Comparison of ENCODE assay signal across 8 cellular contexts in genomic region chr11:1389103-1389931, GRCh38. TPM values are rescaled to one million over a fixed set of nuclear protein-coding genes. Genes with fewer than 3 reads are reported as not detected.
DNase-seq lines count a peak whose midpoint lies in the region; ATAC-seq and TF ChIP-seq lines count a peak whose summit lies in the region.

No MANE protein-coding gene starts in this region.

- peak overlapping the region; percentile 35; the same call in 1 of the 2 replicates for H3K4me2 ChIP-seq in OCI-LY7 (ENCODE audit: low read length)

- intact Hi-C loops in OCI-LY7 (cut with micrococcal nuclease; ENCODE audit: unreplicated experiment), result no loop called here
- intact Hi-C loops in esophagus muscularis mucosa (cut with DNase I), result loop anchor here (10.0 kb wide), 1 partner anchor 125 kb away; no protein-coding TSS in a partner anchor

- H3K36me3 Mint-ChIP-seq in CD8-positive, alpha-beta memory T cell, result no peaks in the 10 kb centered on the region

- DNase-seq in CD8-positive, alpha-beta memory T cell, result peak; percentile 94 to 98 (median 97)
- DNase-seq in OCI-LY7 (ENCODE audit: low spot score) (peak; percentile 31), esophagus muscularis mucosa (ENCODE audit: extremely low spot score) (peak; percentile 98)
- peak; percentile 93 to 98 for DNase-seq in activated T-cell treated with anti-CD3 and anti-CD28 coated beads, Interleukin-2, amount 50 U/mL, for 48 hours
- peak; percentile 77 to 94 for DNase-seq in stimulated activated CD8-positive, alpha-beta memory T cell treated with anti-CD3 and anti-CD28 coated beads, Interleukin-4, amount 100 ng/mL, for 4 hours (ENCODE audit: low read depth in 2 of 2, low spot score in 1 of 2)

- no peaks in the 10 kb centered on the region for H4K20me1 ChIP-seq in OCI-LY7 (ENCODE audit: insufficient read depth, low read length)

- no peaks in the 10 kb centered on the region for H3K9me2 ChIP-seq in OCI-LY7 (ENCODE audit: insufficient read depth, low read length)

- no peaks in the 10 kb centered on the region for H3K36me3 ChIP-seq in CD8-positive, alpha-beta memory T cell (ENCODE audit: insufficient read depth, low read length)
- H3K36me3 ChIP-seq in HUES6 (ENCODE audit: control insufficient read depth, insufficient read depth, low read length) (no peaks in the 10 kb centered on the region), OCI-LY7 (ENCODE audit: insufficient read depth, low read length) (no peaks in the 10 kb centered on the region), esophagus muscularis mucosa (no peaks in the 10 kb centered on the region), mucosa of stomach (ENCODE audit: control insufficient read depth, insufficient read depth, low read length) (no peaks in the 10 kb centered on the region)

- TF ChIP-seq CTCF in OCI-LY7 (conservative IDR thresholded peaks at IDR 0.05; ENCODE audit: low read length) (no peak), esophagus muscularis mucosa (IDR thresholded peaks at IDR 0.05) (peak; percentile 25 to 33 (median 31))

- H3K9ac ChIP-seq in HUES6 (ENCODE audit: low read length) (peak overlapping the region; percentile 34), mucosa of stomach (ENCODE audit: low read length) (peak overlapping the region; percentile 28)

- peak overlapping the region; percentile 31 for H3K27ac ChIP-seq in CD8-positive, alpha-beta memory T cell (ENCODE audit: low read depth, low read length)
- H3K27ac ChIP-seq in HUES6 (ENCODE audit: low read depth, low read length) (no peak overlapping the region), OCI-LY7 (ENCODE audit: low read depth, low read length, poor library complexity, severe bottlenecking) (no peak overlapping the region), esophagus muscularis mucosa (replicated peaks in 1 of 4) (peak overlapping the region; percentile 73 to 80 (median 76))

- H3K4me3 Mint-ChIP-seq in CD8-positive, alpha-beta memory T cell, result peak overlapping the region; percentile 73 to 83 (median 78)

- H3K9me3 Mint-ChIP-seq in CD8-positive, alpha-beta memory T cell, result no peaks in the 10 kb centered on the region

- 0% methylated on average over 1 of the region's 92 CpGs for WGBS in esophagus muscularis mucosa

- H3K27me3 ChIP-seq in CD8-positive, alpha-beta memory T cell (ENCODE audit: insufficient read depth, low read length, poor library complexity, severe bottlenecking), result peaks cover 5% of the 10 kb centered on the region
- H3K27me3 ChIP-seq in HUES6 (ENCODE audit: control insufficient read depth, insufficient read depth, low read length), result peaks cover 44% of the 10 kb centered on the region
- H3K27me3 ChIP-seq in esophagus muscularis mucosa, result peaks cover 5 to 45% (median 26%) of the 10 kb centered on the region in 4 donors
- H3K27me3 ChIP-seq in mucosa of stomach (ENCODE audit: control insufficient read depth, insufficient read depth, low read length), result peaks cover 48% of the 10 kb centered on the region

- peaks cover 6 to 23% (median 7%) of the 10 kb centered on the region in 3 donors for H3K4me1 Mint-ChIP-seq in CD8-positive, alpha-beta memory T cell

- no peak overlapping the region for H2AFZ ChIP-seq in OCI-LY7 (ENCODE audit: low read length)

- peaks cover 21 to 27% of the 10 kb centered on the region in 2 donors for H3K27me3 Mint-ChIP-seq in CD8-positive, alpha-beta memory T cell

- ATAC-seq in GM21447 (IDR thresholded peaks at IDR 0.05; ENCODE audit: unreplicated experiment), result peak; percentile 92

- no peak for TF ChIP-seq POLR2A in esophagus muscularis mucosa (IDR thresholded peaks at IDR 0.05; ENCODE audit: low read depth)

- CTCF ChIA-PET in CD8-positive, alpha-beta memory T cell (lab: Charles Lee), result interaction anchor here (0.7 to 1.1 kb wide), 4 partner anchors 61 to 187 kb away, joined by 3 to 4 read pairs (median 3); no protein-coding TSS in a partner anchor
- CTCF ChIA-PET in OCI-LY7 (lab: Charles Lee; ENCODE audit: unreplicated experiment), result no interaction called here

- no peak for TF ChIP-seq EP300 in esophagus muscularis mucosa (IDR thresholded peaks at IDR 0.05)

- no peaks in the 10 kb centered on the region for H3K79me2 ChIP-seq in OCI-LY7 (ENCODE audit: insufficient read depth, low read depth, low read length)

- BruUV-seq in OCI-LY7 (replicated peaks; lab: Mats Ljungman, UMichigan), result no TSS peak

- POLR2A ChIA-PET in CD8-positive, alpha-beta memory T cell (lab: Charles Lee), result interaction anchor here (1.2 to 1.5 kb wide), 2 partner anchors 78 to 80 kb away, joined by 4 to 8 read pairs; partner anchors contain the start of gene TOLLIP
- POLR2A ChIA-PET in OCI-LY7 (lab: Charles Lee), result no interaction called here

- peak overlapping the region in 5 of 8 donors; percentile 12 to 65 (median 51) for H3K27ac Mint-ChIP-seq in CD8-positive, alpha-beta memory T cell

- peak overlapping the region; percentile 64 for H3K4me3 ChIP-seq in CD8-positive, alpha-beta memory T cell (ENCODE audit: low read length)
- H3K4me3 ChIP-seq in HUES6 (ENCODE audit: low read depth, low read length) (peak overlapping the region; percentile 66), OCI-LY7 (ENCODE audit: low read depth, low read length, poor library complexity, severe bottlenecking) (no peak overlapping the region), esophagus muscularis mucosa (peak overlapping the region; percentile 58 to 76 (median 62)), mucosa of stomach (ENCODE audit: low read length) (no peak overlapping the region)

- H3K9me3 ChIP-seq in CD8-positive, alpha-beta memory T cell (ENCODE audit: low read length), result no peaks in the 10 kb centered on the region
- H3K9me3 ChIP-seq in HUES6 (ENCODE audit: control insufficient read depth, insufficient read depth, low read depth, low read length) (no peaks in the 10 kb centered on the region), OCI-LY7 (ENCODE audit: low read length) (no peaks in the 10 kb centered on the region), esophagus muscularis mucosa (no peaks in the 10 kb centered on the region), mucosa of stomach (ENCODE audit: control insufficient read depth, low read length) (no peaks in the 10 kb centered on the region)

- peaks cover 5% of the 10 kb centered on the region for H3K4me1 ChIP-seq in CD8-positive, alpha-beta memory T cell (ENCODE audit: insufficient read depth, low read length)
- peaks cover 19% of the 10 kb centered on the region for H3K4me1 ChIP-seq in HUES6 (ENCODE audit: control insufficient read depth, insufficient read depth, low read length)
- no peaks in the 10 kb centered on the region for H3K4me1 ChIP-seq in OCI-LY7 (ENCODE audit: insufficient read depth, low read length, poor library complexity, severe bottlenecking)
- peaks cover 14 to 26% (median 20%) of the 10 kb centered on the region in 4 donors for H3K4me1 ChIP-seq in esophagus muscularis mucosa
- H3K4me1 ChIP-seq in mucosa of stomach (ENCODE audit: control insufficient read depth, insufficient read depth, low read length), result peaks cover 10% of the 10 kb centered on the region

RNA-seq across cellular contexts. Expression of gene BRSK2, which starts 0.4 kb away (rescaled TPM):
- under 1 TPM; 0.35 to 0.59 TPM for total RNA-seq in CD8-positive, alpha-beta memory T cell
- 0.23 TPM for polyA plus RNA-seq in CD8-positive, alpha-beta memory T cell
- not detected in 2 replicates for total RNA-seq in OCI-LY7 (2014; rRNA removed; shearing (Covaris generic))
- total RNA-seq in OCI-LY7 (2022) (not detected in 2 replicates), esophagus muscularis mucosa (1 to 10 TPM; 1.0 to 3.3 (median 2.8) TPM)

Comparison
In these comparisons a context has a peak if more than half of its experiments do, and no peak if none do; other contexts are left out.
1. DNase-seq: peak in every context shown above with its lines; median percentile 98 in esophagus muscularis mucosa; 97 in CD8-positive, alpha-beta memory T cell; 96 in activated T-cell treated with anti-CD3 and anti-CD28 coated beads, Interleukin-2, amount 50 U/mL, for 48 hours; 86 in stimulated activated CD8-positive, alpha-beta memory T cell treated with anti-CD3 and anti-CD28 coated beads, Interleukin-4, amount 100 ng/mL, for 4 hours; 31 in OCI-LY7.
2. H3K27ac ChIP-seq: peak in CD8-positive, alpha-beta memory T cell (single experiment) and esophagus muscularis mucosa (4 of 4); none in HUES6 (single experiment) and OCI-LY7 (single experiment).
3. H3K4me3 ChIP-seq: peak in CD8-positive, alpha-beta memory T cell (single experiment), HUES6 (single experiment) and esophagus muscularis mucosa (4 of 4); none in OCI-LY7 (single experiment) and mucosa of stomach (single experiment).